Comparison of ENCODE assay signal across 24 cellular contexts in the genomic region with DNA sequence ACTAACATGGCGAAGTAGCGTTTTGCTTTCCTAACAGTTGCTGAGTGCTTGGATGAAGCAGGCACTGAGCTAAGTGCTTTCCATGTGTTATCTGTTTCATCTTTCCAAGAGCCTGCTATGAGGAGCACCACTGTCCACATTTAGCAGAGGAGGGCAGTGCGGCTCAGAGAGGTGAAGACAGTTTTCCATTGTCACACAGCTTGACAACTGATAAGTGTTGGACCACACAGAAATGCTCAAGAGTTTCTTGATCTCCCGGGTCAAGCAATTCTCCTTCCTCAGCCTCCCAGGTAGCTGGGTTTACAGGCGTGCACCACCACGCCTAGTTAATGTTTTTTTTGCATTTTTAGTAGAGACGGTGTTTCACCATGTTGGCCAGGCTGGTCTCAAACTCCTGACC.
"Had no signal": no experiment of that assay in that cellular context is flagged by ENCODE, and none has a peak within 500 bp of the region (broad histone marks: within the 10 kb centered on the region; RNA-seq: fewer than 3 reads in every experiment).

No MANE protein-coding gene starts in this region.

- H3K27me3 ChIP-seq: ascending aorta, body of pancreas, Peyer's patch had no signal

- H3K27me3 Mint-ChIP-seq: activated naive CD4-positive, alpha-beta T cell treated with anti-CD3 and anti-CD28 coated beads, Interleukin-2, amount 50 U/mL, for 24 hours; central memory CD8-positive, alpha-beta T cell had no signal

- H3K9me3 ChIP-seq: ascending aorta, body of pancreas, Peyer's patch had no signal

- H3K4me3 ChIP-seq: ascending aorta, body of pancreas, Peyer's patch had no signal

- ATAC-seq: activated CD4-positive, CD25-positive, alpha-beta regulatory T cell treated with anti-CD3 and anti-CD28 coated beads, Interleukin-2, amount 50 U/mL, for 24 hours; activated CD8-positive, alpha-beta T cell treated with anti-CD3 and anti-CD28 coated beads, Interleukin-2, amount 10 ng/mL, durations not matched to agents 7 days and 5 days; body of pancreas had no signal

- H3K4me1 ChIP-seq: body of pancreas had no signal

- H3K4me3 Mint-ChIP-seq: activated CD8-positive, alpha-beta T cell treated with anti-CD3 and anti-CD28 coated beads, Interleukin-2, amount 10 ng/mL, durations not matched to agents 7 days and 5 days; activated naive CD4-positive, alpha-beta T cell treated with anti-CD3 and anti-CD28 coated beads, Interleukin-2, amount 50 U/mL, for 24 hours; activated T-cell treated with anti-CD3 and anti-CD28 coated beads, Interleukin-2, amount 50 U/mL, for 24 hours; activated T-helper 1 cell treated with anti-CD3 and anti-CD28 coated beads, Interleukin-12 subunit alpha, Interleukin-12 subunit beta, Interleukin-2, Interleukin-4 antibody, amounts not matched to agents 30 ng/mL and 10 ng/mL and 1 ng/mL, durations not matched to agents 14 hours and 24 hours and 36 hours; central memory CD8-positive, alpha-beta T cell; T-helper 1 cell treated with Interleukin-12 subunit alpha and Interleukin-12 subunit beta and Interleukin-4 antibody, amounts not matched to agents 30 μg/mL and 1 μg/mL, for 36 hours had no signal

- H3K9me3 Mint-ChIP-seq: activated naive CD4-positive, alpha-beta T cell treated with anti-CD3 and anti-CD28 coated beads, Interleukin-2, amount 50 U/mL, for 24 hours; activated T-cell treated with anti-CD3 and anti-CD28 coated beads, Interleukin-2, amount 50 U/mL, for 24 hours; activated T-helper 1 cell treated with anti-CD3 and anti-CD28 coated beads, Interleukin-12 subunit alpha, Interleukin-12 subunit beta, Interleukin-2, Interleukin-4 antibody, amounts not matched to agents 30 ng/mL and 10 ng/mL and 1 ng/mL, durations not matched to agents 14 hours and 24 hours and 36 hours; central memory CD8-positive, alpha-beta T cell; T-helper 1 cell treated with Interleukin-12 subunit alpha and Interleukin-12 subunit beta and Interleukin-4 antibody, amounts not matched to agents 30 μg/mL and 1 μg/mL, for 36 hours had no signal

- H3K36me3 Mint-ChIP-seq: activated naive CD4-positive, alpha-beta T cell treated with anti-CD3 and anti-CD28 coated beads, Interleukin-2, amount 50 U/mL, for 24 hours had no signal

- H3K27ac ChIP-seq: body of pancreas, Peyer's patch had no signal

- H3K36me3 ChIP-seq: ascending aorta, Peyer's patch had no signal

- H3K27ac Mint-ChIP-seq: activated CD8-positive, alpha-beta T cell treated with anti-CD3 and anti-CD28 coated beads, Interleukin-2, amount 10 ng/mL, durations not matched to agents 7 days and 5 days; activated naive CD4-positive, alpha-beta T cell treated with anti-CD3 and anti-CD28 coated beads, Interleukin-2, amount 50 U/mL, for 24 hours; activated T-cell treated with anti-CD3 and anti-CD28 coated beads, Interleukin-2, amount 50 U/mL, for 24 hours; activated T-helper 1 cell treated with anti-CD3 and anti-CD28 coated beads, Interleukin-12 subunit alpha, Interleukin-12 subunit beta, Interleukin-2, Interleukin-4 antibody, amounts not matched to agents 30 ng/mL and 10 ng/mL and 1 ng/mL, durations not matched to agents 14 hours and 24 hours and 36 hours; T-helper 1 cell treated with Interleukin-12 subunit alpha and Interleukin-12 subunit beta and Interleukin-4 antibody, amounts not matched to agents 30 μg/mL and 1 μg/mL, for 36 hours had no signal

- DNase-seq: activated CD4-positive, alpha-beta T cell treated with anti-CD3 and anti-CD28 coated beads for 4 hours; activated CD4-positive, alpha-beta T cell treated with anti-CD3 and anti-CD28 coated beads, Interleukin-2, amount 50 U/mL, for 4 hours; activated CD8-positive, alpha-beta T cell treated with anti-CD3 and anti-CD28 coated beads, Interleukin-2, amount 10 ng/mL, durations not matched to agents 7 days and 5 days; activated effector memory CD4-positive, alpha-beta T cell treated with Interleukin-2 at 50 U/mL for 16 hours; activated naive CD4-positive, alpha-beta T cell; activated T-cell treated with anti-CD3 and anti-CD28 coated beads, Interleukin-2, amount 50 U/mL, for 24 hours; amniotic stem cell; body of pancreas; Kasumi-1; NCI-H1105 treated with DMSO at 0.1 percent for 48 hours; NCI-H1436 treated with DMSO at 0.1 percent for 48 hours; NCI-H187 treated with DMSO at 0.1 percent for 48 hours; NCI-H2081 treated with DMSO at 0.1 percent for 48 hours; NCI-H2227 treated with DMSO at 0.1 percent for 48 hours; NCI-H526; OCI-M1; Peyer's patch; SHP77 treated with DMSO at 0.1 percent for 48 hours had no signal

- H3K4me1 Mint-ChIP-seq: activated naive CD4-positive, alpha-beta T cell treated with anti-CD3 and anti-CD28 coated beads, Interleukin-2, amount 50 U/mL, for 24 hours; central memory CD8-positive, alpha-beta T cell had no signal
